7 cellular contexts compared by ENCODE assay signal in genomic region chr12:109763201-109763841, GRCh38. TPM values are rescaled to one million over a fixed set of nuclear protein-coding genes. Genes with fewer than 3 reads are reported as not detected.
DNase-seq lines count a peak whose midpoint lies in the region; ATAC-seq and TF ChIP-seq lines count a peak whose summit lies in the region.

No MANE protein-coding gene starts in this region.

- ATAC-seq in effector memory CD8-positive, alpha-beta T cell (replicated peaks), result peak; percentile 17
- ATAC-seq in sciatic nerve, result no peak
- no peak for ATAC-seq in HG02571 (IDR thresholded peaks at IDR 0.05; ENCODE audit: unreplicated experiment)

- H3K36me3 ChIP-seq in Peyer's patch, result no peaks in the 10 kb centered on the region

- H3K27me3 ChIP-seq in Peyer's patch, result no peaks in the 10 kb centered on the region

- TF ChIP-seq POLR2A in Peyer's patch (IDR thresholded peaks at IDR 0.05), result no peak

- no peak overlapping the region for H3K4me3 ChIP-seq in Peyer's patch

- H3K27ac Mint-ChIP-seq in effector memory CD8-positive, alpha-beta T cell, result no peak overlapping the region

- no peaks in the 10 kb centered on the region for H3K27me3 Mint-ChIP-seq in effector memory CD8-positive, alpha-beta T cell

- H3K9me3 Mint-ChIP-seq in effector memory CD8-positive, alpha-beta T cell, result no peaks in the 10 kb centered on the region

- H3K27ac ChIP-seq in Peyer's patch, result peak overlapping the region in 1 of 4 donors; percentile 78

- H3K4me1 Mint-ChIP-seq in effector memory CD8-positive, alpha-beta T cell (ENCODE audit: low read depth in 2 of 2), result no peaks in the 10 kb centered on the region

- H3K9me3 ChIP-seq in Peyer's patch, result no peaks in the 10 kb centered on the region

- no peaks in the 10 kb centered on the region for H3K4me1 ChIP-seq in Peyer's patch

- DNase-seq in HCEC 1CT (peak; percentile 77), Peyer's patch (peak in 2 of 3 donors; percentile 22 to 75), sciatic nerve (ENCODE audit: low spot score) (peak; percentile 15), putamen (ENCODE audit: low spot score) (no peak), NCI-H526 treated with DMSO at 0.1 percent for 48 hours (lab: John Stamatoyannopoulos, UW) (no peak)
- no peak for DNase-seq in effector memory CD8-positive, alpha-beta T cell

- no peak overlapping the region for H3K4me3 Mint-ChIP-seq in effector memory CD8-positive, alpha-beta T cell

- TF ChIP-seq CTCF in Peyer's patch (IDR thresholded peaks at IDR 0.05), result no peak

- H3K36me3 Mint-ChIP-seq in effector memory CD8-positive, alpha-beta T cell (ENCODE audit: insufficient read depth), result no peaks in the 10 kb centered on the region

- intact Hi-C loops in sciatic nerve (cut with DNase I), result no loop called here

RNA-seq across cellular contexts. Expression of gene FAM222A, which starts 49.7 kb away (rescaled TPM):
- total RNA-seq in Peyer's patch, result 10 to 100 TPM in 1 of 4 donors, 1 to 10 TPM in 3; 3.9 to 26.1 (median 7.0) TPM
- 4.7 TPM for total RNA-seq in sciatic nerve

Comparison
In these comparisons a context has a peak if more than half of its experiments do, and no peak if none do; other contexts are left out.
1. DNase-seq: peak in HCEC 1CT (single experiment), Peyer's patch (2 of 3) and sciatic nerve (single experiment); none in effector memory CD8-positive, alpha-beta T cell (0 of 3), putamen (single experiment) and NCI-H526 treated with DMSO at 0.1 percent for 48 hours (single experiment).